Comparison of ENCODE assay signal across 1 cellular context in the genomic region with DNA sequence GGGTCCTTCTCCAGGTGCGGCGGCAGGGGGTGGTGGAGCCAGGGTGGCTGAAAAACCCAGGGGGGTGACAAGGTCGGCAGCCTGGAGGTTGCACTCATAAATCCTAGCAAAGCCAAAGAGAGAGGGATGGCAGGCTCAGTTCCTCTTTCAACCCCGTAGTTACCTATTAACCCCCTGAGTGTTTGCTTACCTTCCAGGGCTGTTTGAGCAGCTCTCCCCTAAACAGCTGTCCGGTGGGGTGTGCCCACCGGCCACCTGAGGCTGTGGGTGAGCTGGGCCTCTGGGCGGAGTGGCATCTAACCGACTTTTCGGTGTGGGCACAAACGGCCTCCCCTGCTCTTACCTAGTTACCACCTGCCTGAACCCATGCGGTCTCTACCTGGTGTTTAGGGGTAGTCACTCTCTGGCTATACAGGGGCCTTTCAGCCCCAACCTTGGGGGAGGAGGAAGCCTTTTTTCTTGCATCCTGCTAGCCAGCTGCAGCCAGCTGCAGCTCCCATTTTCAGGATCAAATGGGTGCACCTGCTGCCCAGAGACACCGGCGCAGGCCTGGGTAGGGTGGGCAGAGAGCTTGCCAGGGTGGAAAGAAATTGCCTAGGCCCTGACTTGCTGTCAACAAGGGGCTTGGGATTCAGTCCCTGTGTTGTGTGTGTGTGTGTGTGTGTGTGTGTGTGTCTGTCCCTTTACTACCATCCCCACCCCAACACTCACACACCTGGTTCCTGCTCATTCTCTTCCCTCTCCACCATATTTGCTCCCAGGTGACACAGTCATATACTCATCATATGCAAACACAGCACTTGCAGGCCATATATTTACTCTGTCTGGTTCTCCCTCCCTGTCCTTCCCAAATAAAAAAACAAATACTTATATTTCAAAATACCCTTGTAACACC.
TF ChIP-seq lines count a peak whose summit lies in the region.

No MANE protein-coding gene starts in this region.

TF ChIP-seq in HepG2, 621 proteins besides CTCF, POLR2A, EP300 and RAD21 (continued from another document and continues in another):
- TF ChIP-seq, protein P1, sequence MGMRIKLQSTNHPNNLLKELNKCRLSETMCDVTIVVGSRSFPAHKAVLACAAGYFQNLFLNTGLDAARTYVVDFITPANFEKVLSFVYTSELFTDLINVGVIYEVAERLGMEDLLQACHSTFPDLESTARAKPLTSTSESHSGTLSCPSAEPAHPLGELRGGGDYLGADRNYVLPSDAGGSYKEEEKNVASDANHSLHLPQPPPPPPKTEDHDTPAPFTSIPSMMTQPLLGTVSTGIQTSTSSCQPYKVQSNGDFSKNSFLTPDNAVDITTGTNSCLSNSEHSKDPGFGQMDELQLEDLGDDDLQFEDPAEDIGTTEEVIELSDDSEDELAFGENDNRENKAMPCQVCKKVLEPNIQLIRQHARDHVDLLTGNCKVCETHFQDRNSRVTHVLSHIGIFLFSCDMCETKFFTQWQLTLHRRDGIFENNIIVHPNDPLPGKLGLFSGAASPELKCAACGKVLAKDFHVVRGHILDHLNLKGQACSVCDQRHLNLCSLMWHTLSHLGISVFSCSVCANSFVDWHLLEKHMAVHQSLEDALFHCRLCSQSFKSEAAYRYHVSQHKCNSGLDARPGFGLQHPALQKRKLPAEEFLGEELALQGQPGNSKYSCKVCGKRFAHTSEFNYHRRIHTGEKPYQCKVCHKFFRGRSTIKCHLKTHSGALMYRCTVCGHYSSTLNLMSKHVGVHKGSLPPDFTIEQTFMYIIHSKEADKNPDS (CRISPR knock-in tag; IDR thresholded peaks at IDR 0.05), result no peak
- no peak for TF ChIP-seq ZNF234 (CRISPR knock-in tag; conservative IDR thresholded peaks at IDR 0.05)
- no peak for TF ChIP-seq ZNF569 (CRISPR knock-in tag; IDR thresholded peaks at IDR 0.05; ENCODE audit: borderline replicate concordance)
- no peak for TF ChIP-seq ZNF562 (CRISPR knock-in tag; IDR thresholded peaks at IDR 0.05; ENCODE audit: borderline replicate concordance)
- TF ChIP-seq SRSF9 (IDR thresholded peaks at IDR 0.05; ENCODE audit: borderline replicate concordance, insufficient read depth, low read depth, low read length, poor library complexity, severe bottlenecking), result no peak
- no peak for TF ChIP-seq FOXJ3 (CRISPR knock-in tag; IDR thresholded peaks at IDR 0.05; ENCODE audit: borderline replicate concordance)
- TF ChIP-seq ZNF878 (CRISPR knock-in tag; IDR thresholded peaks at IDR 0.05), result no peak
- TF ChIP-seq, protein P2, sequence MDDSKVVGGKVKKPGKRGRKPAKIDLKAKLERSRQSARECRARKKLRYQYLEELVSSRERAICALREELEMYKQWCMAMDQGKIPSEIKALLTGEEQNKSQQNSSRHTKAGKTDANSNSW (CRISPR knock-in tag; IDR thresholded peaks at IDR 0.05; ENCODE audit: borderline replicate concordance), result no peak
- TF ChIP-seq ZFX (CRISPR knock-in tag; IDR thresholded peaks at IDR 0.05; ENCODE audit: low read depth), result 0 out of 2 replicates have a peak, but pooled peaks have one; percentile 5
- no peak for TF ChIP-seq ZFP90 (CRISPR knock-in tag; IDR thresholded peaks at IDR 0.05; ENCODE audit: borderline replicate concordance)
- TF ChIP-seq ZNF776 (CRISPR knock-in tag; IDR thresholded peaks at IDR 0.05), result no peak
- TF ChIP-seq SOX5 (CRISPR knock-in tag; IDR thresholded peaks at IDR 0.05; ENCODE audit: borderline replicate concordance), result no peak
- no peak for TF ChIP-seq MZF1 (CRISPR knock-in tag; IDR thresholded peaks at IDR 0.05; ENCODE audit: borderline replicate concordance)
- TF ChIP-seq, protein P3, sequence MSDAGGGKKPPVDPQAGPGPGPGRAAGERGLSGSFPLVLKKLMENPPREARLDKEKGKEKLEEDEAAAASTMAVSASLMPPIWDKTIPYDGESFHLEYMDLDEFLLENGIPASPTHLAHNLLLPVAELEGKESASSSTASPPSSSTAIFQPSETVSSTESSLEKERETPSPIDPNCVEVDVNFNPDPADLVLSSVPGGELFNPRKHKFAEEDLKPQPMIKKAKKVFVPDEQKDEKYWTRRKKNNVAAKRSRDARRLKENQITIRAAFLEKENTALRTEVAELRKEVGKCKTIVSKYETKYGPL (CRISPR knock-in tag; IDR thresholded peaks at IDR 0.05), result no peak
- TF ChIP-seq NFIC (IDR thresholded peaks at IDR 0.05; ENCODE audit: low read length), result no peak
- TF ChIP-seq RFX1 (IDR thresholded peaks at IDR 0.05), result no peak
- TF ChIP-seq KAT7 (CRISPR knock-in tag; IDR thresholded peaks at IDR 0.05; ENCODE audit: borderline replicate concordance), result no peak
- TF ChIP-seq, protein P4, sequence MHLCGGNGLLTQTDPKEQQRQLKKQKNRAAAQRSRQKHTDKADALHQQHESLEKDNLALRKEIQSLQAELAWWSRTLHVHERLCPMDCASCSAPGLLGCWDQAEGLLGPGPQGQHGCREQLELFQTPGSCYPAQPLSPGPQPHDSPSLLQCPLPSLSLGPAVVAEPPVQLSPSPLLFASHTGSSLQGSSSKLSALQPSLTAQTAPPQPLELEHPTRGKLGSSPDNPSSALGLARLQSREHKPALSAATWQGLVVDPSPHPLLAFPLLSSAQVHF (CRISPR knock-in tag; IDR thresholded peaks at IDR 0.05), result no peak
- TF ChIP-seq, protein P5, sequence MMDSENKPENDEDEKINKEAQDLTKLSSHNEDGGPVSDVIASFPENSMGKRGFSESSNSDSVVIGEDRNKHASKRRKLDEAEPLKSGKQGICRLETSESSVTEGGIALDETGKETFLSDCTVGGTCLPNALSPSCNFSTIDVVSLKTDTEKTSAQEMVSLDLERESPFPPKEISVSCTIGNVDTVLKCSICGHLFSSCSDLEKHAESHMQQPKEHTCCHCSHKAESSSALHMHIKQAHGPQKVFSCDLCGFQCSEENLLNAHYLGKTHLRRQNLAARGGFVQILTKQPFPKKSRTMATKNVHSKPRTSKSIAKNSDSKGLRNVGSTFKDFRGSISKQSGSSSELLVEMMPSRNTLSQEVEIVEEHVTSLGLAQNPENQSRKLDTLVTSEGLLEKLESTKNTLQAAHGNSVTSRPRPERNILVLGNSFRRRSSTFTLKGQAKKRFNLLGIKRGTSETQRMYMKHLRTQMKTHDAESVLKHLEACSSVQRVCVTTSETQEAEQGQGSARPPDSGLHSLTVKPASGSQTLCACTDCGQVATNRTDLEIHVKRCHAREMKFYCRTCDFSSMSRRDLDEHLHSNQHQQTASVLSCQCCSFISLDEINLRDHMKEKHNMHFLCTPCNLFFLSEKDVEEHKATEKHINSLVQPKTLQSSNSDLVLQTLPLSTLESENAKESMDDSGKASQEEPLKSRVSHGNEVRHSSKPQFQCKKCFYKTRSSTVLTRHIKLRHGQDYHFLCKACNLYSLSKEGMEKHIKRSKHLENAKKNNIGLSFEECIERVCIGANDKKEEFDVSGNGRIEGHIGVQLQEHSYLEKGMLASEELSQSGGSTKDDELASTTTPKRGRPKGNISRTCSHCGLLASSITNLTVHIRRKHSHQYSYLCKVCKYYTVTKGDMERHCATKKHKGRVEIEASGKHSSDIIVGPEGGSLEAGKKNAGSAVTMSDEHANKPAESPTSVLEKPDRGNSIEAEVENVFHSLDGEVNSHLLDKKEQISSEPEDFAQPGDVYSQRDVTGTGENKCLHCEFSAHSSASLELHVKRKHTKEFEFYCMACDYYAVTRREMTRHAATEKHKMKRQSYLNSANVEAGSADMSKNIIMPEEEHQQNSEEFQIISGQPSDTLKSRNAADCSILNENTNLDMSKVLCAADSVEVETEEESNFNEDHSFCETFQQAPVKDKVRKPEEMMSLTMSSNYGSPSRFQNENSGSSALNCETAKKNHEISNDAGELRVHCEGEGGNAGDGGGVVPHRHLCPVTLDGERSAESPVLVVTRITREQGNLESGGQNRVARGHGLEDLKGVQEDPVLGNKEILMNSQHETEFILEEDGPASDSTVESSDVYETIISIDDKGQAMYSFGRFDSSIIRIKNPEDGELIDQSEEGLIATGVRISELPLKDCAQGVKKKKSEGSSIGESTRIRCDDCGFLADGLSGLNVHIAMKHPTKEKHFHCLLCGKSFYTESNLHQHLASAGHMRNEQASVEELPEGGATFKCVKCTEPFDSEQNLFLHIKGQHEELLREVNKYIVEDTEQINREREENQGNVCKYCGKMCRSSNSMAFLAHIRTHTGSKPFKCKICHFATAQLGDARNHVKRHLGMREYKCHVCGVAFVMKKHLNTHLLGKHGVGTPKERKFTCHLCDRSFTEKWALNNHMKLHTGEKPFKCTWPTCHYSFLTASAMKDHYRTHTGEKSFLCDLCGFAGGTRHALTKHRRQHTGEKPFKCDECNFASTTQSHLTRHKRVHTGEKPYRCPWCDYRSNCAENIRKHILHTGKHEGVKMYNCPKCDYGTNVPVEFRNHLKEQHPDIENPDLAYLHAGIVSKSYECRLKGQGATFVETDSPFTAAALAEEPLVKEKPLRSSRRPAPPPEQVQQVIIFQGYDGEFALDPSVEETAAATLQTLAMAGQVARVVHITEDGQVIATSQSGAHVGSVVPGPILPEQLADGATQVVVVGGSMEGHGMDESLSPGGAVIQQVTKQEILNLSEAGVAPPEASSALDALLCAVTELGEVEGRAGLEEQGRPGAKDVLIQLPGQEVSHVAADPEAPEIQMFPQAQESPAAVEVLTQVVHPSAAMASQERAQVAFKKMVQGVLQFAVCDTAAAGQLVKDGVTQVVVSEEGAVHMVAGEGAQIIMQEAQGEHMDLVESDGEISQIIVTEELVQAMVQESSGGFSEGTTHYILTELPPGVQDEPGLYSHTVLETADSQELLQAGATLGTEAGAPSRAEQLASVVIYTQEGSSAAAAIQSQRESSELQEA (CRISPR knock-in tag; IDR thresholded peaks at IDR 0.05; ENCODE audit: not compliant biosample characterization), result no peak
- peak; percentile 22; the same call in 1 of the 2 replicates for TF ChIP-seq MIXL1 (CRISPR knock-in tag; IDR thresholded peaks at IDR 0.05)
- TF ChIP-seq RBFOX2 (IDR thresholded peaks at IDR 0.05; ENCODE audit: low read depth, low read length), result no peak
- no peak for TF ChIP-seq ZNF558 (CRISPR knock-in tag; IDR thresholded peaks at IDR 0.05; ENCODE audit: borderline replicate concordance)
- TF ChIP-seq, protein P6, sequence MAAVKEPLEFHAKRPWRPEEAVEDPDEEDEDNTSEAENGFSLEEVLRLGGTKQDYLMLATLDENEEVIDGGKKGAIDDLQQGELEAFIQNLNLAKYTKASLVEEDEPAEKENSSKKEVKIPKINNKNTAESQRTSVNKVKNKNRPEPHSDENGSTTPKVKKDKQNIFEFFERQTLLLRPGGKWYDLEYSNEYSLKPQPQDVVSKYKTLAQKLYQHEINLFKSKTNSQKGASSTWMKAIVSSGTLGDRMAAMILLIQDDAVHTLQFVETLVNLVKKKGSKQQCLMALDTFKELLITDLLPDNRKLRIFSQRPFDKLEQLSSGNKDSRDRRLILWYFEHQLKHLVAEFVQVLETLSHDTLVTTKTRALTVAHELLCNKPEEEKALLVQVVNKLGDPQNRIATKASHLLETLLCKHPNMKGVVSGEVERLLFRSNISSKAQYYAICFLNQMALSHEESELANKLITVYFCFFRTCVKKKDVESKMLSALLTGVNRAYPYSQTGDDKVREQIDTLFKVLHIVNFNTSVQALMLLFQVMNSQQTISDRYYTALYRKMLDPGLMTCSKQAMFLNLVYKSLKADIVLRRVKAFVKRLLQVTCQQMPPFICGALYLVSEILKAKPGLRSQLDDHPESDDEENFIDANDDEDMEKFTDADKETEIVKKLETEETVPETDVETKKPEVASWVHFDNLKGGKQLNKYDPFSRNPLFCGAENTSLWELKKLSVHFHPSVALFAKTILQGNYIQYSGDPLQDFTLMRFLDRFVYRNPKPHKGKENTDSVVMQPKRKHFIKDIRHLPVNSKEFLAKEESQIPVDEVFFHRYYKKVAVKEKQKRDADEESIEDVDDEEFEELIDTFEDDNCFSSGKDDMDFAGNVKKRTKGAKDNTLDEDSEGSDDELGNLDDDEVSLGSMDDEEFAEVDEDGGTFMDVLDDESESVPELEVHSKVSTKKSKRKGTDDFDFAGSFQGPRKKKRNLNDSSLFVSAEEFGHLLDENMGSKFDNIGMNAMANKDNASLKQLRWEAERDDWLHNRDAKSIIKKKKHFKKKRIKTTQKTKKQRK (IDR thresholded peaks at IDR 0.05; ENCODE audit: low read length), result no peak
- TF ChIP-seq, protein P7, sequence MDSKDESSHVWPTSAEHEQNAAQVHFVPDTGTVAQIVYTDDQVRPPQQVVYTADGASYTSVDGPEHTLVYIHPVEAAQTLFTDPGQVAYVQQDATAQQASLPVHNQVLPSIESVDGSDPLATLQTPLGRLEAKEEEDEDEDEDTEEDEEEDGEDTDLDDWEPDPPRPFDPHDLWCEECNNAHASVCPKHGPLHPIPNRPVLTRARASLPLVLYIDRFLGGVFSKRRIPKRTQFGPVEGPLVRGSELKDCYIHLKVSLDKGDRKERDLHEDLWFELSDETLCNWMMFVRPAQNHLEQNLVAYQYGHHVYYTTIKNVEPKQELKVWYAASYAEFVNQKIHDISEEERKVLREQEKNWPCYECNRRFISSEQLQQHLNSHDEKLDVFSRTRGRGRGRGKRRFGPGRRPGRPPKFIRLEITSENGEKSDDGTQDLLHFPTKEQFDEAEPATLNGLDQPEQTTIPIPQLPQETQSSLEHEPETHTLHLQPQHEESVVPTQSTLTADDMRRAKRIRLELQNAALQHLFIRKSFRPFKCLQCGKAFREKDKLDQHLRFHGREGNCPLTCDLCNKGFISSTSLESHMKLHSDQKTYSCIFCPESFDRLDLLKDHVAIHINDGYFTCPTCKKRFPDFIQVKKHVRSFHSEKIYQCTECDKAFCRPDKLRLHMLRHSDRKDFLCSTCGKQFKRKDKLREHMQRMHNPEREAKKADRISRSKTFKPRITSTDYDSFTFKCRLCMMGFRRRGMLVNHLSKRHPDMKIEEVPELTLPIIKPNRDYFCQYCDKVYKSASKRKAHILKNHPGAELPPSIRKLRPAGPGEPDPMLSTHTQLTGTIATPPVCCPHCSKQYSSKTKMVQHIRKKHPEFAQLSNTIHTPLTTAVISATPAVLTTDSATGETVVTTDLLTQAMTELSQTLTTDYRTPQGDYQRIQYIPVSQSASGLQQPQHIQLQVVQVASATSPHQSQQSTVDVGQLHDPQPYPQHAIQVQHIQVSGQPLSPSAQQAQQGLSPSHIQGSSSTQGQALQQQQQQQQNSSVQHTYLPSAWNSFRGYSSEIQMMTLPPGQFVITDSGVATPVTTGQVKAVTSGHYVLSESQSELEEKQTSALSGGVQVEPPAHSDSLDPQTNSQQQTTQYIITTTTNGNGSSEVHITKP (CRISPR knock-in tag; IDR thresholded peaks at IDR 0.05; ENCODE audit: low read depth), result peak; percentile 70; the same call in 1 of the 2 replicates
- no peak for TF ChIP-seq ZNF326 (CRISPR knock-in tag; IDR thresholded peaks at IDR 0.05; ENCODE audit: borderline replicate concordance)
- TF ChIP-seq ZNF589 (CRISPR knock-in tag; conservative IDR thresholded peaks at IDR 0.05), result no peak
- no peak for TF ChIP-seq MIER3 (CRISPR knock-in tag; IDR thresholded peaks at IDR 0.05; ENCODE audit: borderline replicate concordance)
- TF ChIP-seq SAP130 (CRISPR knock-in tag; IDR thresholded peaks at IDR 0.05; ENCODE audit: low read depth), result peak; percentile 76
